10 cellular contexts compared by ENCODE assay signal in genomic region chr19:48962029-48962848, GRCh38. TPM values are rescaled to one million over a fixed set of nuclear protein-coding genes. Genes with fewer than 3 reads are reported as not detected.
A peak's percentile ranks its signal among the peaks of the same experiment; 100 is the strongest.
DNase-seq lines count a peak whose midpoint lies in the region; ATAC-seq and TF ChIP-seq lines count a peak whose summit lies in the region.
"Had no signal": no experiment of that assay in that cellular context is flagged by ENCODE, and none has a peak within 500 bp of the region (broad histone marks: within the 10 kb centered on the region; RNA-seq: fewer than 3 reads in every experiment).

No MANE protein-coding gene starts in this region.

- H3K79me2 ChIP-seq in MM.1S (ENCODE audit: low read length): peaks cover 21% of the 10 kb centered on the region

- TF ChIP-seq CTCF in MM.1S (IDR thresholded peaks at IDR 0.05; ENCODE audit: low read length) (no peak), fibroblast of mammary gland (conservative IDR thresholded peaks at IDR 0.05; ENCODE audit: control insufficient read depth, insufficient read depth, low read depth, low read length) (no peak), ovary (IDR thresholded peaks at IDR 0.05) (no peak)

- DNase-seq in CD4-positive, CD25-positive, alpha-beta regulatory T cell: peak in 1 of 3 donors; percentile 78
- DNase-seq in MM.1S (peak; percentile 59), fibroblast of mammary gland (ENCODE audit: low read depth) (peak; percentile 31), ovary (peak in 3 of 5 donors; percentile 43 to 53 (median 45)), GOT3 (lab: John Stamatoyannopoulos, UW) (no peak), 8988T (no peak)
- peak; percentile 63 for DNase-seq in activated CD4-positive, alpha-beta memory T cell treated with anti-CD3 and anti-CD28 coated beads for 36 hours

- intact Hi-C loops in activated CD4-positive, alpha-beta memory T cell treated with anti-CD3 and anti-CD28 coated beads for 36 hours (cut with micrococcal nuclease): no loop called here
- intact Hi-C loops in ovary (cut with DNase I): loop anchor here in 3 of 4 donors (2.0 to 10.0 kb wide), 4 partner anchors 57 to 167 kb away; partner anchors contain the start of genes NUCB1 (in 2 of the 3) and PPP1R15A (in 1 of the 3)

- peaks cover 39% of the 10 kb centered on the region for H3F3A ChIP-seq in MM.1S (ENCODE audit: insufficient read depth, low read length)

- H3K9me3 Mint-ChIP-seq in CD4-positive, CD25-positive, alpha-beta regulatory T cell: no peaks in the 10 kb centered on the region
- H3K9me3 Mint-ChIP-seq in activated CD4-positive, alpha-beta memory T cell treated with anti-CD3 and anti-CD28 coated beads for 36 hours: no peaks in the 10 kb centered on the region

- CTCF ChIA-PET in activated CD4-positive, alpha-beta memory T cell treated with anti-CD3 and anti-CD28 coated beads for 36 hours (lab: Charles Lee): interaction anchor here (1.4 kb wide), 2 partner anchors 8 to 31 kb away, joined by 4 to 7 read pairs; partner anchors contain the start of genes GYS1 and RUVBL2

- peak in 1 of 2 donors; percentile 23 for ATAC-seq in CD4-positive, CD25-positive, alpha-beta regulatory T cell (ENCODE audit: low read depth in 2 of 2)
- peak; percentile 27 for ATAC-seq in GM21367 (IDR thresholded peaks at IDR 0.05; ENCODE audit: unreplicated experiment)

- H3K27ac Mint-ChIP-seq in CD4-positive, CD25-positive, alpha-beta regulatory T cell: peak overlapping the region; percentile 79 to 98 (median 86)
- peak overlapping the region; percentile 93 for H3K27ac Mint-ChIP-seq in activated CD4-positive, alpha-beta memory T cell treated with anti-CD3 and anti-CD28 coated beads for 36 hours

- 70 to 72% (median 71%) methylated on average over 22 of the region's 22 CpGs for WGBS in ovary, 3 donors

- H3K4me1 Mint-ChIP-seq in CD4-positive, CD25-positive, alpha-beta regulatory T cell: peaks cover 4 to 73% (median 44%) of the 10 kb centered on the region in 4 donors
- H3K4me1 Mint-ChIP-seq in activated CD4-positive, alpha-beta memory T cell treated with anti-CD3 and anti-CD28 coated beads for 36 hours (ENCODE audit: low read depth): peaks cover 55% of the 10 kb centered on the region

- no peak overlapping the region for H3K4me3 ChIP-seq in CD4-positive, CD25-positive, alpha-beta regulatory T cell (ENCODE audit: low read depth, low read length)
- H3K4me3 ChIP-seq in MM.1S (ENCODE audit: low read length) (peak overlapping the region; percentile 7; the same call in 1 of the 2 replicates), fibroblast of mammary gland (ENCODE audit: control insufficient read depth, low read depth, low read length) (no peak overlapping the region), ovary (no peak overlapping the region)
- H3K4me3 ChIP-seq: HAP-1 had no signal

- H3K9me2 ChIP-seq in MM.1S (replicated peaks; ENCODE audit: insufficient read depth, low read length): no peaks in the 10 kb centered on the region

- H3K27me3 Mint-ChIP-seq in CD4-positive, CD25-positive, alpha-beta regulatory T cell: peaks cover 7% of the 10 kb centered on the region
- no peaks in the 10 kb centered on the region for H3K27me3 Mint-ChIP-seq in activated CD4-positive, alpha-beta memory T cell treated with anti-CD3 and anti-CD28 coated beads for 36 hours

- H3K9ac ChIP-seq in MM.1S (ENCODE audit: low read length): peak overlapping the region; percentile 46; the same call in 1 of the 2 replicates

- H3K27me3 ChIP-seq in CD4-positive, CD25-positive, alpha-beta regulatory T cell (ENCODE audit: control insufficient read depth, insufficient read depth, low read length): no peaks in the 10 kb centered on the region
- no peaks in the 10 kb centered on the region for H3K27me3 ChIP-seq in MM.1S (replicated peaks; ENCODE audit: insufficient read depth, low read length)
- no peaks in the 10 kb centered on the region for H3K27me3 ChIP-seq in ovary

- H3K9me3 ChIP-seq in CD4-positive, CD25-positive, alpha-beta regulatory T cell (ENCODE audit: control insufficient read depth in 2 of 2, low read length in 2 of 2): no peaks in the 10 kb centered on the region
- H3K9me3 ChIP-seq in MM.1S (replicated peaks; ENCODE audit: insufficient read depth, low read length): no peaks in the 10 kb centered on the region
- H3K9me3 ChIP-seq in ovary: no peaks in the 10 kb centered on the region
- H3K9me3 ChIP-seq: HAP-1 had no signal

- POLR2A ChIA-PET in activated CD4-positive, alpha-beta memory T cell treated with anti-CD3 and anti-CD28 coated beads for 36 hours (lab: Charles Lee): interaction anchor here (1.0 kb wide), 1 partner anchor 90 kb away, joined by 3 read pairs; the partner anchor contains the start of gene PPP1R15A

- H3K36me3 Mint-ChIP-seq in CD4-positive, CD25-positive, alpha-beta regulatory T cell: peaks cover 9% of the 10 kb centered on the region
- H3K36me3 Mint-ChIP-seq in activated CD4-positive, alpha-beta memory T cell treated with anti-CD3 and anti-CD28 coated beads for 36 hours: peaks cover 35% of the 10 kb centered on the region

- 0 out of 2 replicates have a peak overlapping the region, but pooled peaks have one; percentile 7 for H2AFZ ChIP-seq in MM.1S (ENCODE audit: low read length)

- H3K36me3 ChIP-seq in CD4-positive, CD25-positive, alpha-beta regulatory T cell (ENCODE audit: control insufficient read depth, insufficient read depth, low read length): peaks cover 14% of the 10 kb centered on the region
- no peaks in the 10 kb centered on the region for H3K36me3 ChIP-seq in MM.1S (replicated peaks; ENCODE audit: insufficient read depth, low read length)
- no peaks in the 10 kb centered on the region for H3K36me3 ChIP-seq in ovary

- peak overlapping the region; percentile 47 to 84 (median 66) for H3K4me3 Mint-ChIP-seq in CD4-positive, CD25-positive, alpha-beta regulatory T cell
- H3K4me3 Mint-ChIP-seq in activated CD4-positive, alpha-beta memory T cell treated with anti-CD3 and anti-CD28 coated beads for 36 hours: peak overlapping the region; percentile 46

- peaks cover 52% of the 10 kb centered on the region for H3K4me1 ChIP-seq in CD4-positive, CD25-positive, alpha-beta regulatory T cell (ENCODE audit: control insufficient read depth, insufficient read depth, low read length, poor library complexity, severe bottlenecking)
- H3K4me1 ChIP-seq in MM.1S (ENCODE audit: low read length) (peaks cover 30% of the 10 kb centered on the region), ovary (ENCODE audit: insufficient read depth) (peaks cover 10% of the 10 kb centered on the region)

- TF ChIP-seq EP300 in ovary (IDR thresholded peaks at IDR 0.05): no peak

- H4K20me1 ChIP-seq in MM.1S (ENCODE audit: insufficient read depth, low read length): no peaks in the 10 kb centered on the region

- H3K27ac ChIP-seq in CD4-positive, CD25-positive, alpha-beta regulatory T cell (ENCODE audit: insufficient read depth, low read length, poor library complexity, severe bottlenecking): peak overlapping the region; percentile 82
- H3K27ac ChIP-seq in MM.1S (ENCODE audit: low read length): peak overlapping the region; percentile 54; the same call in 1 of the 2 replicates
- H3K27ac ChIP-seq in ovary: peak overlapping the region; percentile 25 to 88

- no peak for TF ChIP-seq POLR2A in ovary (IDR thresholded peaks at IDR 0.05)

- H3K4me2 ChIP-seq in MM.1S (ENCODE audit: low read depth, low read length): peak overlapping the region; percentile 44; the same call in 1 of the 2 replicates

RNA-seq across cellular contexts. Expression of gene FTL, which starts 2.9 kb away (rescaled TPM):
- total RNA-seq in CD4-positive, CD25-positive, alpha-beta regulatory T cell: 575 TPM
- polyA plus RNA-seq in CD4-positive, CD25-positive, alpha-beta regulatory T cell: 1,000 to 10,000 TPM; 4,061 to 5,675 (median 4,823) TPM
- total RNA-seq in activated CD4-positive, alpha-beta memory T cell treated with anti-CD3 and anti-CD28 coated beads for 36 hours: 100 to 1,000 TPM; 870 to 900 TPM
- 1,000 to 10,000 TPM; 1,608 to 2,908 (median 2,022) TPM for total RNA-seq in ovary
- polyA plus RNA-seq in ovary: 1,000 to 10,000 TPM; 2,697 to 3,617 TPM

RNA-seq across cellular contexts. Expression of gene BAX, which starts 7.6 kb away (rescaled TPM):
- 92.8 TPM for total RNA-seq in CD4-positive, CD25-positive, alpha-beta regulatory T cell
- polyA plus RNA-seq in CD4-positive, CD25-positive, alpha-beta regulatory T cell: 10 to 100 TPM; 47.9 to 73.1 (median 61.1) TPM
- total RNA-seq in activated CD4-positive, alpha-beta memory T cell treated with anti-CD3 and anti-CD28 coated beads for 36 hours: 100 to 1,000 TPM; 173 to 181 TPM
- 10 to 100 TPM; 10.6 to 57.7 (median 45.9) TPM for total RNA-seq in ovary
- polyA plus RNA-seq in ovary: 10 to 100 TPM; 14.6 to 48.1 TPM

RNA-seq across cellular contexts. Expression of gene DHDH, which starts 28.7 kb away (rescaled TPM):
- total RNA-seq in CD4-positive, CD25-positive, alpha-beta regulatory T cell: not detected
- polyA plus RNA-seq in CD4-positive, CD25-positive, alpha-beta regulatory T cell: 1 to 10 TPM in 2 of 4 donors, under 1 TPM in 2; 0.68 to 2.4 (median 1.1) TPM
- total RNA-seq in activated CD4-positive, alpha-beta memory T cell treated with anti-CD3 and anti-CD28 coated beads for 36 hours: 1 to 10 TPM; 2.0 to 2.8 TPM
- total RNA-seq in ovary: under 1 TPM in 4 of 7 donors, not detected in 3; 0.28 to 0.78 (median 0.68) TPM
- polyA plus RNA-seq in ovary: under 1 TPM in 1 of 2 donors, not detected in 1; 0.52 TPM
- total RNA-seq: frontal cortex had no signal

RNA-seq across cellular contexts. Expression of gene GYS1, which starts 30.9 kb away (rescaled TPM):
- 37.1 TPM for total RNA-seq in CD4-positive, CD25-positive, alpha-beta regulatory T cell
- 10 to 100 TPM; 24.5 to 28.8 (median 26.2) TPM for polyA plus RNA-seq in CD4-positive, CD25-positive, alpha-beta regulatory T cell
- 10 to 100 TPM; 42.2 to 47.6 TPM for total RNA-seq in activated CD4-positive, alpha-beta memory T cell treated with anti-CD3 and anti-CD28 coated beads for 36 hours
- 10 to 100 TPM; 16.3 to 33.6 (median 29.0) TPM for total RNA-seq in ovary
- polyA plus RNA-seq in ovary: 10 to 100 TPM; 17.0 to 32.5 TPM

RNA-seq across cellular contexts. Expression of gene RUVBL2, which starts 31.4 kb away (rescaled TPM):
- total RNA-seq in CD4-positive, CD25-positive, alpha-beta regulatory T cell: 18.5 TPM
- 10 to 100 TPM; 49.1 to 60.2 (median 52.9) TPM for polyA plus RNA-seq in CD4-positive, CD25-positive, alpha-beta regulatory T cell
- 100 to 1,000 TPM; 107 to 109 TPM for total RNA-seq in activated CD4-positive, alpha-beta memory T cell treated with anti-CD3 and anti-CD28 coated beads for 36 hours
- 100 to 1,000 TPM in 1 of 7 donors, 10 to 100 TPM in 6; 44.8 to 101 (median 56.6) TPM for total RNA-seq in ovary
- polyA plus RNA-seq in ovary: 10 to 100 TPM; 11.4 to 53.1 TPM

Comparison
In these comparisons a context has a peak if more than half of its experiments do, and no peak if none do; other contexts are left out.
1. DNase-seq: peak in MM.1S (single experiment), activated CD4-positive, alpha-beta memory T cell treated with anti-CD3 and anti-CD28 coated beads for 36 hours (single experiment), fibroblast of mammary gland (single experiment) and ovary (3 of 5); none in GOT3 (single experiment) and 8988T (single experiment).
2. Peak in every context shown above with its lines, with median percentiles within 50 percentile points of each other: H3K27ac ChIP-seq.